In genomic region chr18:32286749-32287148, GRCh38 we compare ENCODE assay signal across 18 cellular contexts.
DNase-seq lines count a peak whose midpoint lies in the region; ATAC-seq and TF ChIP-seq lines count a peak whose summit lies in the region.
"Had no signal": no experiment of that assay in that cellular context is flagged by ENCODE, and none has a peak within 500 bp of the region (broad histone marks: within the 10 kb centered on the region; RNA-seq: fewer than 3 reads in every experiment).

No MANE protein-coding gene starts in this region.

- no peak for TF ChIP-seq EP300 in tibial nerve (IDR thresholded peaks at IDR 0.05)

- no peaks in the 10 kb centered on the region for H3K27me3 Mint-ChIP-seq in nephron progenitor cell (ENCODE audit: low read depth, poor library complexity)

- H3K4me1 ChIP-seq in left ventricle myocardium inferior (peaks cover 15% of the 10 kb centered on the region), tibial nerve (peaks cover 0 to 27% (median 1%) of the 10 kb centered on the region in 4 donors)
- H3K4me1 ChIP-seq: A549 had no signal

- peak overlapping the region; percentile 12 for H3K27ac Mint-ChIP-seq in nephron progenitor cell
- H3K27ac Mint-ChIP-seq: CD4-positive, alpha-beta memory T cell had no signal

- TF ChIP-seq POLR2A in tibial nerve (IDR thresholded peaks at IDR 0.05), result no peak

- WGBS in tibial nerve, 2 donors, result 72 to 74% methylated on average over 5 of the region's 5 CpGs

- DNase-seq in left ventricle myocardium inferior (no peak), cardiac septum (ENCODE audit: low spot score) (no peak), coronary artery (ENCODE audit: low spot score) (no peak), nephron progenitor cell (no peak), tibial nerve (ENCODE audit: low spot score in 2 of 2) (no peak), left lobe of liver (ENCODE audit: low spot score) (no peak)
- DNase-seq in stimulated activated naive CD8-positive, alpha-beta T cell treated with anti-CD3 and anti-CD28 coated beads, Interleukin-15, Interleukin-2, amounts not matched to agents 100 U/mL and 50 U/mL, for 24 hours, result no peak
- DNase-seq: AML-193; CD4-positive, alpha-beta memory T cell; DMS153; DMS79; GDM1; GOT3 had no signal

- no peak overlapping the region for H3K4me3 ChIP-seq in left ventricle myocardium inferior
- peak overlapping the region; percentile 47 for H3K4me3 ChIP-seq in coronary artery
- H3K4me3 ChIP-seq in tibial nerve, result no peak overlapping the region
- H3K4me3 ChIP-seq: A549 had no signal

- peaks cover 12% of the 10 kb centered on the region for H3K36me3 ChIP-seq in left ventricle myocardium inferior
- peaks cover 0 to 21% (median 0%) of the 10 kb centered on the region in 3 donors for H3K36me3 ChIP-seq in tibial nerve

- H3K27me3 ChIP-seq in left ventricle myocardium inferior (ENCODE audit: low read depth) (no peaks in the 10 kb centered on the region), tibial nerve (no peaks in the 10 kb centered on the region)

- H3K27ac ChIP-seq in left ventricle myocardium inferior (replicated peaks) (peak overlapping the region; percentile 18), coronary artery (peak overlapping the region; percentile 82 to 86), tibial nerve (peak overlapping the region; percentile 1 to 80 (median 40))
- H3K27ac ChIP-seq: 22Rv1, A549, C4-2B had no signal

- H3K9me3 ChIP-seq in left ventricle myocardium inferior (replicated peaks) (peaks cover 2% of the 10 kb centered on the region), tibial nerve (peaks cover 0 to 3% (median 0%) of the 10 kb centered on the region in 4 donors)
- H3K9me3 ChIP-seq: A549 had no signal

- intact Hi-C loops in left ventricle myocardium inferior (cut with micrococcal nuclease), result loop anchor here (10.0 kb wide), 1 partner anchor 58 kb away; no protein-coding TSS in a partner anchor
- intact Hi-C loops in cardiac septum (cut with DNase I), result no loop called here

- TF ChIP-seq CTCF in left ventricle myocardium inferior (IDR thresholded peaks at IDR 0.05; ENCODE audit: borderline replicate concordance) (no peak), coronary artery (IDR thresholded peaks at IDR 0.05) (no peak), nephron progenitor cell (IDR thresholded peaks at IDR 0.05) (no peak), tibial nerve (IDR thresholded peaks at IDR 0.05) (no peak)

- H3K4me1 Mint-ChIP-seq in nephron progenitor cell, result no peaks in the 10 kb centered on the region
- H3K4me1 Mint-ChIP-seq: CD4-positive, alpha-beta memory T cell had no signal

- no peak for ATAC-seq in GM19023 (IDR thresholded peaks at IDR 0.05; ENCODE audit: unreplicated experiment)
- ATAC-seq in left lobe of liver, result no peak
- ATAC-seq in stimulated activated naive CD8-positive, alpha-beta T cell treated with anti-CD3 and anti-CD28 coated beads, Interleukin-15, Interleukin-2, amounts not matched to agents 100 U/mL and 50 U/mL, for 24 hours, result no peak
- ATAC-seq: A549, HepG2 had no signal

- no peak overlapping the region for H3K4me3 Mint-ChIP-seq in nephron progenitor cell
- H3K4me3 Mint-ChIP-seq: CD4-positive, alpha-beta memory T cell had no signal

- no peaks in the 10 kb centered on the region for H3K9me3 Mint-ChIP-seq in nephron progenitor cell

- peaks cover 31% of the 10 kb centered on the region for H3K36me3 Mint-ChIP-seq in nephron progenitor cell (ENCODE audit: low read depth)
- H3K36me3 Mint-ChIP-seq: CD4-positive, alpha-beta memory T cell had no signal

Comparison
In these comparisons a context has a peak if more than half of its experiments do, and no peak if none do; other contexts are left out.
1. H3K27ac ChIP-seq: peak in every context shown above with its lines; median percentile 84 in coronary artery; 40 in tibial nerve; 18 in left ventricle myocardium inferior.